In genomic region chr20:63284544-63284949, GRCh38 we compare ENCODE assay signal across 18 cellular contexts. TPM values are rescaled to one million over a fixed set of nuclear protein-coding genes. Genes with fewer than 3 reads are reported as not detected.
DNase-seq lines count a peak whose midpoint lies in the region; ATAC-seq and TF ChIP-seq lines count a peak whose summit lies in the region.
"Had no signal": no experiment of that assay in that cellular context is flagged by ENCODE, and none has a peak within 500 bp of the region (broad histone marks: within the 10 kb centered on the region; RNA-seq: fewer than 3 reads in every experiment).

No MANE protein-coding gene starts in this region.

- H3K27ac ChIP-seq in ovary, result no peak overlapping the region
- H3K27ac ChIP-seq: esophagus muscularis mucosa, heart left ventricle, psoas muscle had no signal

- no peaks in the 10 kb centered on the region for H3K9me3 Mint-ChIP-seq in stimulated activated naive CD8-positive, alpha-beta T cell treated with anti-CD3 and anti-CD28 coated beads, Interleukin-15, Interleukin-2, amounts not matched to agents 100 ng/mL and 50 ng/mL, for 24 hours
- H3K9me3 Mint-ChIP-seq in T-cell, result no peaks in the 10 kb centered on the region
- no peaks in the 10 kb centered on the region for H3K9me3 Mint-ChIP-seq in chondrocyte (ENCODE audit: low read depth)

- intact Hi-C loops in ovary (cut with DNase I), result no loop called here

- no peaks in the 10 kb centered on the region for H3K27me3 ChIP-seq in ovary
- H3K27me3 ChIP-seq: esophagus muscularis mucosa, heart left ventricle had no signal

- 75 to 84% (median 82%) methylated on average over 25 of the region's 25 CpGs for WGBS in ovary, 3 donors

- POLR2A ChIA-PET in T-cell (lab: Charles Lee), result no interaction called here

- H3K4me3 Mint-ChIP-seq in stimulated activated naive CD8-positive, alpha-beta T cell treated with anti-CD3 and anti-CD28 coated beads, Interleukin-15, Interleukin-2, amounts not matched to agents 100 ng/mL and 50 ng/mL, for 24 hours, result peak overlapping the region; percentile 73
- H3K4me3 Mint-ChIP-seq in T-cell (peak overlapping the region; percentile 47 to 77 (median 73)), chondrocyte (ENCODE audit: unreplicated experiment) (no peak overlapping the region)

- no peaks in the 10 kb centered on the region for H3K4me1 ChIP-seq in ovary (ENCODE audit: insufficient read depth)
- H3K4me1 ChIP-seq: esophagus muscularis mucosa, psoas muscle had no signal

- TF ChIP-seq CTCF in chondrocyte (IDR thresholded peaks at IDR 0.05) (no peak), ovary (IDR thresholded peaks at IDR 0.05) (no peak)

- no peak overlapping the region for H3K27ac Mint-ChIP-seq in stimulated activated naive CD8-positive, alpha-beta T cell treated with anti-CD3 and anti-CD28 coated beads, Interleukin-15, Interleukin-2, amounts not matched to agents 100 ng/mL and 50 ng/mL, for 24 hours
- H3K27ac Mint-ChIP-seq in T-cell, result peak overlapping the region in 1 of 2 donors; percentile 72
- H3K27ac Mint-ChIP-seq in chondrocyte (ENCODE audit: unreplicated experiment), result peak overlapping the region; percentile 74

- no peaks in the 10 kb centered on the region for H3K9me3 ChIP-seq in ovary
- H3K9me3 ChIP-seq: esophagus muscularis mucosa, heart left ventricle, psoas muscle had no signal

- CTCF ChIA-PET in T-cell (lab: Charles Lee), result no interaction called here

- TF ChIP-seq EP300 in ovary (IDR thresholded peaks at IDR 0.05), result no peak

- TF ChIP-seq POLR2A in ovary (IDR thresholded peaks at IDR 0.05) (no peak), erythroblast (IDR thresholded peaks at IDR 0.05; ENCODE audit: low read length) (no peak)

- no peak overlapping the region for H3K4me3 ChIP-seq in ovary
- H3K4me3 ChIP-seq: psoas muscle had no signal

- no peak for DNase-seq in stimulated activated naive CD8-positive, alpha-beta T cell treated with anti-CD3 and anti-CD28 coated beads, Interleukin-15, Interleukin-2, amounts not matched to agents 100 U/mL and 50 U/mL, for 24 hours
- DNase-seq in T-cell (peak in 1 of 34 experiments; percentile 9), chondrocyte (ENCODE audit: low spot score) (no peak), ovary (no peak), erythroblast (lab: John Stamatoyannopoulos, UW) (no peak), cortex of kidney (lab: John Stamatoyannopoulos, UW) (no peak)
- DNase-seq: C1 segment of cervical spinal cord, NCI-H1105, NCI-H446, PC-3 had no signal

- no peak for ATAC-seq in stimulated activated naive CD8-positive, alpha-beta T cell treated with anti-CD3 and anti-CD28 coated beads, Interleukin-15, Interleukin-2, amounts not matched to agents 100 U/mL and 50 U/mL, for 24 hours
- ATAC-seq in T-cell (replicated peaks in 1 of 4), result peak in 3 of 4 experiments; percentile 11 to 29 (median 25)
- no peak for ATAC-seq in GM21515 (IDR thresholded peaks at IDR 0.05; ENCODE audit: unreplicated experiment)
- ATAC-seq: heart left ventricle, PC-3, psoas muscle had no signal

- no peaks in the 10 kb centered on the region for H3K27me3 Mint-ChIP-seq in stimulated activated naive CD8-positive, alpha-beta T cell treated with anti-CD3 and anti-CD28 coated beads, Interleukin-15, Interleukin-2, amounts not matched to agents 100 ng/mL and 50 ng/mL, for 24 hours
- H3K27me3 Mint-ChIP-seq in T-cell (no peaks in the 10 kb centered on the region), chondrocyte (ENCODE audit: low read depth) (no peaks in the 10 kb centered on the region)

- no peaks in the 10 kb centered on the region for H3K36me3 ChIP-seq in ovary

- peaks cover 4% of the 10 kb centered on the region for H3K36me3 Mint-ChIP-seq in stimulated activated naive CD8-positive, alpha-beta T cell treated with anti-CD3 and anti-CD28 coated beads, Interleukin-15, Interleukin-2, amounts not matched to agents 100 ng/mL and 50 ng/mL, for 24 hours (ENCODE audit: low read depth)
- H3K36me3 Mint-ChIP-seq in T-cell (peaks cover 13% of the 10 kb centered on the region), chondrocyte (ENCODE audit: low read depth) (peaks cover 27% of the 10 kb centered on the region)

- no peaks in the 10 kb centered on the region for H3K4me1 Mint-ChIP-seq in stimulated activated naive CD8-positive, alpha-beta T cell treated with anti-CD3 and anti-CD28 coated beads, Interleukin-15, Interleukin-2, amounts not matched to agents 100 ng/mL and 50 ng/mL, for 24 hours (ENCODE audit: low read depth)
- peaks cover 4 to 6% (median 4%) of the 10 kb centered on the region in 3 donors for H3K4me1 Mint-ChIP-seq in T-cell
- H3K4me1 Mint-ChIP-seq in chondrocyte (ENCODE audit: low read depth), result no peaks in the 10 kb centered on the region

RNA-seq across cellular contexts. Expression of gene COL20A1, which starts 8.4 kb away (rescaled TPM):
- under 1 TPM in 3 of 5 donors, not detected in 2; 0.16 to 0.35 (median 0.23) TPM for total RNA-seq in T-cell
- total RNA-seq in chondrocyte, result 0.21 TPM in 1 of 3 replicates, not detected in the others
- under 1 TPM in 3 of 7 donors, not detected in 4; 0.17 to 0.54 (median 0.33) TPM for total RNA-seq in ovary
- under 1 TPM in 1 of 2 donors, not detected in 1; 0.10 TPM for polyA plus RNA-seq in ovary
- total RNA-seq: G401, heart left ventricle, PC-3, psoas muscle, ureter had no signal
- polyA plus RNA-seq: adipose tissue, heart left ventricle had no signal

RNA-seq across cellular contexts. Expression of gene ARFGAP1, which starts 11.9 kb away (rescaled TPM):
- total RNA-seq in T-cell (100 to 1,000 TPM; 109 to 129 (median 122) TPM), chondrocyte (117 to 186 TPM (median 124 TPM) in 3 replicates), ovary (10 to 100 TPM; 40.2 to 80.2 (median 74.8) TPM)
- 10 to 100 TPM; 18.9 to 59.5 TPM for polyA plus RNA-seq in ovary

RNA-seq across cellular contexts. Expression of gene NKAIN4, which starts 30.3 kb away (rescaled TPM):
- total RNA-seq in T-cell, result not detected
- 2.2 to 3.1 TPM (median 3.0 TPM) in 3 replicates for total RNA-seq in chondrocyte
- under 1 TPM in 2 of 7 donors, not detected in 5; 0.18 to 0.24 TPM for total RNA-seq in ovary
- polyA plus RNA-seq in ovary, result not detected
- total RNA-seq: heart left ventricle, PC-3, psoas muscle, ureter had no signal
- polyA plus RNA-seq: heart left ventricle, psoas muscle had no signal

RNA-seq across cellular contexts. Expression of gene BIRC7, which starts 48.8 kb away (rescaled TPM):
- total RNA-seq in T-cell, result not detected
- 0.50 to 0.51 TPM in 2 of 3 replicates, not detected in the other for total RNA-seq in chondrocyte
- total RNA-seq in ovary, result 1 to 10 TPM in 1 of 7 donors, under 1 TPM in 1, not detected in 5; 0.60 to 1.1 TPM
- polyA plus RNA-seq in ovary, result not detected
- total RNA-seq: esophagus muscularis mucosa, PC-3, psoas muscle had no signal
- polyA plus RNA-seq: adipose tissue, heart left ventricle had no signal

Comparison
In these comparisons a context has a peak if more than half of its experiments do, and no peak if none do; other contexts are left out.
1. ATAC-seq: peak in T-cell (3 of 4); none in stimulated activated naive CD8-positive, alpha-beta T cell treated with anti-CD3 and anti-CD28 coated beads, Interleukin-15, Interleukin-2, amounts not matched to agents 100 U/mL and 50 U/mL, for 24 hours (single experiment) and GM21515 (single experiment).